Comparison of ENCODE assay signal across 1 cellular context in genomic region chr10:6878067-6878412, GRCh38.
TF ChIP-seq lines count a peak whose summit lies in the region.

No MANE protein-coding gene starts in this region.

TF ChIP-seq in GM23338, 12 proteins besides CTCF, POLR2A, EP300 and RAD21 (continued from another document):
- TF ChIP-seq, protein P1, sequence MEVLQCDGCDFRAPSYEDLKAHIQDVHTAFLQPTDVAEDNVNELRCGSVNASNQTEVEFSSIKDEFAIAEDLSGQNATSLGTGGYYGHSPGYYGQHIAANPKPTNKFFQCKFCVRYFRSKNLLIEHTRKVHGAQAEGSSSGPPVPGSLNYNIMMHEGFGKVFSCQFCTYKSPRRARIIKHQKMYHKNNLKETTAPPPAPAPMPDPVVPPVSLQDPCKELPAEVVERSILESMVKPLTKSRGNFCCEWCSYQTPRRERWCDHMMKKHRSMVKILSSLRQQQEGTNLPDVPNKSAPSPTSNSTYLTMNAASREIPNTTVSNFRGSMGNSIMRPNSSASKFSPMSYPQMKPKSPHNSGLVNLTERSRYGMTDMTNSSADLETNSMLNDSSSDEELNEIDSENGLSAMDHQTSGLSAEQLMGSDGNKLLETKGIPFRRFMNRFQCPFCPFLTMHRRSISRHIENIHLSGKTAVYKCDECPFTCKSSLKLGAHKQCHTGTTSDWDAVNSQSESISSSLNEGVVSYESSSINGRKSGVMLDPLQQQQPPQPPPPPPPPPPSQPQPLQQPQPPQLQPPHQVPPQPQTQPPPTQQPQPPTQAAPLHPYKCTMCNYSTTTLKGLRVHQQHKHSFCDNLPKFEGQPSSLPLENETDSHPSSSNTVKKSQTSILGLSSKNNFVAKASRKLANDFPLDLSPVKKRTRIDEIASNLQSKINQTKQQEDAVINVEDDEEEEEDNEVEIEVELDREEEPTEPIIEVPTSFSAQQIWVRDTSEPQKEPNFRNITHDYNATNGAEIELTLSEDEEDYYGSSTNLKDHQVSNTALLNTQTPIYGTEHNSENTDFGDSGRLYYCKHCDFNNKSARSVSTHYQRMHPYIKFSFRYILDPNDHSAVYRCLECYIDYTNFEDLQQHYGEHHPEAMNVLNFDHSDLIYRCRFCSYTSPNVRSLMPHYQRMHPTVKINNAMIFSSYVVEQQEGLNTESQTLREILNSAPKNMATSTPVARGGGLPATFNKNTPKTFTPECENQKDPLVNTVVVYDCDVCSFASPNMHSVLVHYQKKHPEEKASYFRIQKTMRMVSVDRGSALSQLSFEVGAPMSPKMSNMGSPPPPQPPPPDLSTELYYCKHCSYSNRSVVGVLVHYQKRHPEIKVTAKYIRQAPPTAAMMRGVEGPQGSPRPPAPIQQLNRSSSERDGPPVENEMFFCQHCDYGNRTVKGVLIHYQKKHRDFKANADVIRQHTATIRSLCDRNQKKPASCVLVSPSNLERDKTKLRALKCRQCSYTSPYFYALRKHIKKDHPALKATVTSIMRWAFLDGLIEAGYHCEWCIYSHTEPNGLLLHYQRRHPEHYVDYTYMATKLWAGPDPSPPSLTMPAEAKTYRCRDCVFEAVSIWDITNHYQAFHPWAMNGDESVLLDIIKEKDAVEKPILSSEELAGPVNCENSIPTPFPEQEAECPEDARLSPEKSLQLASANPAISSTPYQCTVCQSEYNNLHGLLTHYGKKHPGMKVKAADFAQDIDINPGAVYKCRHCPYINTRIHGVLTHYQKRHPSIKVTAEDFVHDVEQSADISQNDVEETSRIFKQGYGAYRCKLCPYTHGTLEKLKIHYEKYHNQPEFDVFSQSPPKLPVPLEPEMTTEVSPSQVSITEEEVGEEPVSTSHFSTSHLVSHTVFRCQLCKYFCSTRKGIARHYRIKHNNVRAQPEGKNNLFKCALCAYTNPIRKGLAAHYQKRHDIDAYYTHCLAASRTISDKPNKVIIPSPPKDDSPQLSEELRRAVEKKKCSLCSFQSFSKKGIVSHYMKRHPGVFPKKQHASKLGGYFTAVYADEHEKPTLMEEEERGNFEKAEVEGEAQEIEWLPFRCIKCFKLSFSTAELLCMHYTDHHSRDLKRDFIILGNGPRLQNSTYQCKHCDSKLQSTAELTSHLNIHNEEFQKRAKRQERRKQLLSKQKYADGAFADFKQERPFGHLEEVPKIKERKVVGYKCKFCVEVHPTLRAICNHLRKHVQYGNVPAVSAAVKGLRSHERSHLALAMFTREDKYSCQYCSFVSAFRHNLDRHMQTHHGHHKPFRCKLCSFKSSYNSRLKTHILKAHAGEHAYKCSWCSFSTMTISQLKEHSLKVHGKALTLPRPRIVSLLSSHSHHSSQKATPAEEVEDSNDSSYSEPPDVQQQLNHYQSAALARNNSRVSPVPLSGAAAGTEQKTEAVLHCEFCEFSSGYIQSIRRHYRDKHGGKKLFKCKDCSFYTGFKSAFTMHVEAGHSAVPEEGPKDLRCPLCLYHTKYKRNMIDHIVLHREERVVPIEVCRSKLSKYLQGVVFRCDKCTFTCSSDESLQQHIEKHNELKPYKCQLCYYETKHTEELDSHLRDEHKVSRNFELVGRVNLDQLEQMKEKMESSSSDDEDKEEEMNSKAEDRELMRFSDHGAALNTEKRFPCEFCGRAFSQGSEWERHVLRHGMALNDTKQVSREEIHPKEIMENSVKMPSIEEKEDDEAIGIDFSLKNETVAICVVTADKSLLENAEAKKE (CRISPR knock-in tag; IDR thresholded peaks at IDR 0.05) = no peak
- TF ChIP-seq EZH2phosphoT487 (IDR thresholded peaks at IDR 0.05; ENCODE audit: unreplicated experiment) = no peak
TF ChIP-seq in GM23338: peak in this region for 0.
